In genomic region chr7:134799387-134799786, GRCh38 we compare ENCODE assay signal across 24 cellular contexts. TPM values are rescaled to one million over a fixed set of nuclear protein-coding genes. Genes with fewer than 3 reads are reported as not detected.
DNase-seq lines count a peak whose midpoint lies in the region; ATAC-seq and TF ChIP-seq lines count a peak whose summit lies in the region.
"Had no signal": no experiment of that assay in that cellular context is flagged by ENCODE, and none has a peak within 500 bp of the region (broad histone marks: within the 10 kb centered on the region; RNA-seq: fewer than 3 reads in every experiment).

No MANE protein-coding gene starts in this region.

- H3K9ac ChIP-seq in GM23248: no peak overlapping the region
- no peak overlapping the region for H3K9ac ChIP-seq in skeletal muscle satellite cell (ENCODE audit: low read depth, low read length)
- H3K9ac ChIP-seq: KMS-11 had no signal

- in situ Hi-C loops in GM23248 (cut with MboI): no loop called here

- H3K9me2 ChIP-seq in GM23248 (ENCODE audit: insufficient read depth): no peaks in the 10 kb centered on the region

- H3K4me3 ChIP-seq in GM23248: no peak overlapping the region
- peak overlapping the region in 1 of 2 donors; percentile 37 for H3K4me3 ChIP-seq in ascending aorta
- peak overlapping the region; percentile 21 for H3K4me3 ChIP-seq in fibroblast of villous mesenchyme (ENCODE audit: low read depth, low read length)
- H3K4me3 ChIP-seq in skeletal muscle satellite cell (ENCODE audit: low read length): no peak overlapping the region
- H3K4me3 ChIP-seq: adrenal gland, heart left ventricle, thyroid gland had no signal

- H3K36me3 ChIP-seq in GM23248 (ENCODE audit: low read depth): peaks cover 81% of the 10 kb centered on the region
- H3K36me3 ChIP-seq in ascending aorta: peaks cover 0 to 9% of the 10 kb centered on the region in 2 donors
- H3K36me3 ChIP-seq in skeletal muscle satellite cell (ENCODE audit: insufficient read depth, low read length): peaks cover 12% of the 10 kb centered on the region
- H3K36me3 ChIP-seq: adrenal gland, thyroid gland had no signal

- H3K27me3 ChIP-seq in GM23248 (replicated peaks; ENCODE audit: insufficient read depth): no peaks in the 10 kb centered on the region
- no peaks in the 10 kb centered on the region for H3K27me3 ChIP-seq in ascending aorta
- H3K27me3 ChIP-seq in skeletal muscle satellite cell (ENCODE audit: control insufficient read depth, insufficient read depth, low read length): no peaks in the 10 kb centered on the region
- H3K27me3 ChIP-seq: adrenal gland, heart left ventricle, thyroid gland had no signal

- no peak for ATAC-seq in HG03045 (IDR thresholded peaks at IDR 0.05; ENCODE audit: unreplicated experiment)
- no peak for ATAC-seq in esophagus mucosa
- ATAC-seq: left cardiac atrium, T-helper 17 cell had no signal

- DNase-seq in GM23248 (no peak), ascending aorta (ENCODE audit: low spot score in 2 of 2) (no peak), fibroblast of villous mesenchyme (ENCODE audit: low read depth) (peak; percentile 92), GM03348 (ENCODE audit: low spot score) (no peak), DMS53 treated with DMSO at 0.1 percent for 48 hours (lab: John Stamatoyannopoulos, UW; ENCODE audit: unreplicated experiment) (no peak)
- DNase-seq: activated CD4-positive, alpha-beta T cell treated with anti-CD3 and anti-CD28 coated beads for 4 hours; activated naive CD4-positive, alpha-beta T cell; activated T-cell treated with anti-CD3 and anti-CD28 coated beads, Interleukin-2, amount 50 U/mL, for 24 hours; adrenal gland; CD4-positive, alpha-beta T cell; dermis blood vessel endothelial cell; heart left ventricle; left cardiac atrium; NCI-H69; RPMI8226; stimulated activated CD4-positive, alpha-beta T cell treated with anti-CD3 and anti-CD28 coated beads, Interleukin-12 subunit alpha, Interleukin-12 subunit beta, amount 100 ng/mL, for 4 hours; stimulated activated CD4-positive, alpha-beta T cell treated with anti-CD3 and anti-CD28 coated beads, Interleukin-4, amount 100 ng/mL, for 4 hours; stimulated activated naive CD4-positive, alpha-beta T cell treated with Interleukin-2 at 50 U/mL for 16 hours; T-helper 17 cell; thyroid gland had no signal

- peaks cover 100% of the 10 kb centered on the region for H3K79me2 ChIP-seq in GM23248 (ENCODE audit: insufficient read depth)

- H3K4me1 ChIP-seq in GM23248 (ENCODE audit: insufficient read depth) (peaks cover 52% of the 10 kb centered on the region), ascending aorta (peaks cover 13 to 46% of the 10 kb centered on the region in 2 donors), skeletal muscle satellite cell (ENCODE audit: control insufficient read depth, insufficient read depth, low read length) (peaks cover 20% of the 10 kb centered on the region)
- H3K4me1 ChIP-seq: adrenal gland, thyroid gland had no signal

- intact Hi-C loops in ascending aorta (cut with DNase I): loop anchor here (10.0 kb wide), 1 partner anchor 375 kb away; the partner anchor contains the start of gene CYREN

- peaks cover 11% of the 10 kb centered on the region; the same call in 1 of the 2 replicates for H4K20me1 ChIP-seq in GM23248 (ENCODE audit: insufficient read depth)

- H3K9me3 ChIP-seq in GM23248 (ENCODE audit: low read depth) (no peaks in the 10 kb centered on the region), ascending aorta (no peaks in the 10 kb centered on the region), skeletal muscle satellite cell (replicated peaks; ENCODE audit: low read length) (no peaks in the 10 kb centered on the region)
- H3K9me3 ChIP-seq: thyroid gland had no signal

- no peak overlapping the region for H2AFZ ChIP-seq in GM23248

- peak overlapping the region; percentile 20 for H3K4me2 ChIP-seq in GM23248 (ENCODE audit: unreplicated experiment)
- H3K4me2 ChIP-seq in skeletal muscle satellite cell (ENCODE audit: low read length): peak overlapping the region; percentile 10
- H3K4me2 ChIP-seq: KMS-11 had no signal

- WGBS in GM23248 (ENCODE audit: low coverage in 1 of 2, low lambda C conversion rate in 2 of 2, missing lambda C conversion rate in 2 of 2), 2 experiments: 72 to 73% methylated on average over 5 of the region's 5 CpGs

- peak overlapping the region; percentile 4; the same call in 1 of the 2 replicates for H3K27ac ChIP-seq in GM23248
- H3K27ac ChIP-seq in ascending aorta: peak overlapping the region; percentile 82 to 85
- H3K27ac ChIP-seq: adrenal gland, KMS-11, thyroid gland had no signal

- H3F3A ChIP-seq in GM23248 (ENCODE audit: insufficient read depth): peaks cover 72% of the 10 kb centered on the region

- TF ChIP-seq CTCF in ascending aorta (IDR thresholded peaks at IDR 0.05) (no peak), fibroblast of villous mesenchyme (IDR thresholded peaks at IDR 0.05; ENCODE audit: insufficient read depth, low read depth, low read length) (no peak)

RNA-seq across cellular contexts. Expression of gene CALD1, which starts 20.0 kb away (rescaled TPM):
- 674 and 698 TPM in 2 replicates for total RNA-seq in GM23248 (2014; rRNA removed; shearing (Covaris generic))
- polyA plus RNA-seq in GM23248 (2016; fragmentation: Nextera tagmentation; extraction: Ambion mirVana): 1,687 and 1,703 TPM in 2 replicates
- total RNA-seq in ascending aorta (352 TPM), fibroblast of villous mesenchyme (1,676 and 3,507 TPM in 2 replicates), esophagus mucosa (46.1 TPM)
- total RNA-seq in skeletal muscle satellite cell (2012; rRNA removed): 101 and 103 TPM in 2 replicates
